ENCODE assay signal across 1 cellular context in the genomic region with DNA sequence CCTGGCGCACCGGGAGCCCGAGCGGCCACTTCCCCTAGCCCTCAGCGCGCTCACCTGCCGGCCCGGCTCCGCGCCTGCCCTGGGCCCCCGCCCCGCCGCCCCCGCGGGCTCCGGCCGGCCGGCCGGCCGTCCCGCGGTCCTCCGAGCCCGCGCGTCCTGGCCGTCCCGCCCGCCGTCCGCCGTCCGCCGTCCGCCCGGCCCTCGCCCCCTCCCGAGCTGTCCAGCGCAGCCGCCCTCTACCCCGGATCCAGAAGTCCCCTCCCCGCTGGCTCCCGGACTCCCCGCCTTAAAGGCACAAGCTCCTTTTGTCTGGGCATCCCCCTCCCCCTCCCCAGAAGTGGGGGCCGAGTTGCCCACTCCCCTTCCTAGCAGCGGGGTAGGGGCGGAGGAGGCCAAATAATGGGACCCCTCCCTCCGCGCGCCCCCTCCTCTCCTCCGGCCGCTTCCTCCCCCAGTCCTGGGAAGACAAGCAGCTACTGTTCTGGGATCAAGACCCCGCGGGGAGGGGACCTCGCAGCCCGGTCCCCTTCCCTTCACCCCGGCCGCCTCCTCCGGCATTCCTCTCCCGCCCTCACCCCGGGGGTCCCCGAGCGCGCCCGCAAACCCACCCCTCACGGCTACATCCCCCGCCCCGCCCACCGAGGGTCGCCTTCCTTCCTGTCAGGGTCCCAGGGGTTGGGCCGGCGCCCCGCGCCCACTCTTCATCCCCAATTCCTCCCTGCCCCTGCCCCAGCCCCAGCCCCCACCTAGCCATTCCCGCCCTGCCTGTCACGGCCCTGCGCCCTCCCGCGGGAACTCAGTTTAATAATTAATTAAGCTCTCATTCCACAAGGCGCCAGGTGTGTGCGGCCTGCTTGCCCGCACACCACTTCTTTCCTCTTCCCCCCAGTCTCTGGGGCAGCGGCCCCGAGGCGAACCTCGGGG.
TF ChIP-seq lines count a peak whose summit lies in the region.

A gene (minus strand): TSS at position 238 of the 924 bp plus-strand sequence. CDS start 5,655 bp downstream, outside the sequence.

TF ChIP-seq in Ishikawa, 13 proteins besides CTCF, POLR2A, EP300 and RAD21 (continued from another document):
- TF ChIP-seq CREB1 (IDR thresholded peaks at IDR 0.05; ENCODE audit: low read depth): no peak
- TF ChIP-seq TAF1 (IDR thresholded peaks at IDR 0.05; ENCODE audit: low read depth): peak; percentile 86; the same call in 1 of the 2 replicates
